Comparison of ENCODE assay signal across 9 cellular contexts in the genomic region with DNA sequence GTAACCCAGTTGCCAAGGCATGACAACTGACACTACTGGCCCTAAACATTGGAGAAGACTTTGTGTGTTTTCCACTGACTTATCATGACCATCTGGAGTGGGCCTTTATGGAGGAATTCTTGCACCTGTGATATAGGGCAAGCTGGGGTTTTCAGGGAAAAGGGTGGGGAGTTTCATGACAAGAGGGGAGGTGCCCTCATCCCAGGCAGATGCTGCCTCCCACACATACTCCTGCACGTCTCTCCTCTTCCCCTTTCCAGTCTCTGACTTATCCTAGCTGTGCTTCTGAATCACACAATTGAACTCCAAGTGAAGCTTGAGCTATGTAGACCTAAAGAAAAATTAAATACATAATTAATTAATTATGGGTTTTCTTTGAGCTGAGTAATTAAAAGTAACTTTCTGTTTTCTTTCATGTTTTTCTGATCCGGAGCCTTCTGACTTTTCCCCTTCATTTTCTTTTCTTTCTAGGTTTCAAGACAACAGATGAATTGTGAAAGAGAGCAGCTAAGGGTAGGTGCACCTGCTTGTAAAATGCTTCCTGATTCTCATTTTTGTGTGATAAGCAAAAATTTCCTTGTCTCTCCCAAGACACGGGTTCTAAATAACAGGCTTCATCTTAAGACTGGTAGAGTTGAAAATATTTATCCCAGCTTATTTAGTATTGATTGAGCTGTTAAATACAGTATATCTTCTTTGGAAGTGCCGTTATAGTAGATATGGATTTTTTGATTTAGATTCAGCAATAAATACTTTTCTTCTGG.
"Had no signal": no experiment of that assay in that cellular context is flagged by ENCODE, and none has a peak within 500 bp of the region (broad histone marks: within the 10 kb centered on the region; RNA-seq: fewer than 3 reads in every experiment).

No MANE protein-coding gene starts in this region.

- H3K27ac Mint-ChIP-seq: HFFc6, IgD-negative memory B cell had no signal

- H3K4me3 Mint-ChIP-seq: HFFc6, IgD-negative memory B cell had no signal

- FAIRE-seq: HTR-8/SVneo had no signal

- ATAC-seq: HCT116 had no signal

- H3K4me1 Mint-ChIP-seq: IgD-negative memory B cell had no signal

- H3K27me3 Mint-ChIP-seq: IgD-negative memory B cell had no signal

- H2AFZ ChIP-seq: GM23248 had no signal

- H3K9ac ChIP-seq: GM23248 had no signal

- H3K36me3 ChIP-seq: HAP-1 had no signal

- H3K4me3 ChIP-seq: GM23248, HAP-1 had no signal

- H3K36me3 Mint-ChIP-seq: IgD-negative memory B cell had no signal

- DNase-seq: GM23248, GOT3, H7, HFFc6, KBM-7 had no signal

- H3K9me3 ChIP-seq: HAP-1 had no signal

- H3K4me1 ChIP-seq: HAP-1 had no signal

- H3K27ac ChIP-seq: GM23248 had no signal
